28 cellular contexts compared by ENCODE assay signal in genomic region chrX:109667986-109668385, GRCh38. TPM values are rescaled to one million over a fixed set of nuclear protein-coding genes. Genes with fewer than 3 reads are reported as not detected.
"Had no signal": no experiment of that assay in that cellular context is flagged by ENCODE, and none has a peak within 500 bp of the region (broad histone marks: within the 10 kb centered on the region; RNA-seq: fewer than 3 reads in every experiment).

No MANE protein-coding gene starts in this region.

- H3K27ac Mint-ChIP-seq: stimulated activated effector memory CD8-positive, alpha-beta T cell treated with anti-CD3 and anti-CD28 coated beads, Interleukin-12 subunit alpha, Interleukin-12 subunit beta, amount 100 ng/mL, for 72 hours; stimulated activated memory B cell treated with anti-CD40 and anti-IgM and Interleukin-4, amounts not matched to agents 10 μg/mL and 1 μg/mL and 100 μg/mL, for 72 hours; stimulated activated naive B cell treated with anti-CD40 and anti-IgM and Interleukin-4, amounts not matched to agents 10 μg/mL and 1 μg/mL and 100 μg/mL, for 72 hours; stimulated activated naive CD8-positive, alpha-beta T cell treated with anti-CD3 and anti-CD28 coated beads, Interleukin-15, amount 100 ng/mL, for 72 hours; stimulated activated naive CD8-positive, alpha-beta T cell treated with anti-CD3 and anti-CD28 coated beads, Interleukin-15, Interleukin-2, amounts not matched to agents 100 ng/mL and 50 ng/mL, for 24 hours; type B pancreatic cell had no signal

- H3K36me3 ChIP-seq: thoracic aorta, thyroid gland, transverse colon, uterus had no signal

- H3K27ac ChIP-seq: stomach, suprapubic skin, testis, thoracic aorta, thyroid gland, tibial artery, tibial nerve, transverse colon, upper lobe of left lung, uterus, vagina had no signal

- FAIRE-seq: urothelium cell line had no signal

- ATAC-seq: stimulated activated effector memory CD8-positive, alpha-beta T cell treated with anti-CD3 and anti-CD28 coated beads, Interleukin-12 subunit alpha, Interleukin-12 subunit beta, amount 100 ng/mL, for 72 hours; stimulated activated memory B cell treated with anti-CD40 and anti-IgM and Interleukin-4, amounts not matched to agents 10 μg/mL and 1 μg/mL and 100 μg/mL, for 72 hours; stimulated activated naive B cell treated with anti-CD40 and anti-IgM and Interleukin-4, amounts not matched to agents 10 μg/mL and 1 μg/mL and 100 μg/mL, for 72 hours; stimulated activated naive CD8-positive, alpha-beta T cell treated with anti-CD3 and anti-CD28 coated beads, Interleukin-15, amount 100 ng/mL, for 72 hours; stimulated activated naive CD8-positive, alpha-beta T cell treated with anti-CD3 and anti-CD28 coated beads, Interleukin-15, Interleukin-2, amounts not matched to agents 100 U/mL and 50 U/mL, for 24 hours had no signal

- H3K27me3 ChIP-seq: stomach, suprapubic skin, testis, thyroid gland, tibial artery, tibial nerve, transverse colon, upper lobe of left lung, uterus, vagina had no signal

- H3K4me1 Mint-ChIP-seq: stimulated activated effector memory CD8-positive, alpha-beta T cell treated with anti-CD3 and anti-CD28 coated beads, Interleukin-12 subunit alpha, Interleukin-12 subunit beta, amount 100 ng/mL, for 72 hours; stimulated activated memory B cell treated with anti-CD40 and anti-IgM and Interleukin-4, amounts not matched to agents 10 μg/mL and 1 μg/mL and 100 μg/mL, for 72 hours; stimulated activated naive B cell treated with anti-CD40 and anti-IgM and Interleukin-4, amounts not matched to agents 10 μg/mL and 1 μg/mL and 100 μg/mL, for 72 hours; stimulated activated naive CD8-positive, alpha-beta T cell treated with anti-CD3 and anti-CD28 coated beads, Interleukin-15, amount 100 ng/mL, for 72 hours had no signal

- H3K9me3 Mint-ChIP-seq: stimulated activated effector memory CD8-positive, alpha-beta T cell treated with anti-CD3 and anti-CD28 coated beads, Interleukin-12 subunit alpha, Interleukin-12 subunit beta, amount 100 ng/mL, for 72 hours; stimulated activated memory B cell treated with anti-CD40 and anti-IgM and Interleukin-4, amounts not matched to agents 10 μg/mL and 1 μg/mL and 100 μg/mL, for 72 hours; stimulated activated naive B cell treated with anti-CD40 and anti-IgM and Interleukin-4, amounts not matched to agents 10 μg/mL and 1 μg/mL and 100 μg/mL, for 72 hours; stimulated activated naive CD8-positive, alpha-beta T cell treated with anti-CD3 and anti-CD28 coated beads, Interleukin-15, amount 100 ng/mL, for 72 hours; stimulated activated naive CD8-positive, alpha-beta T cell treated with anti-CD3 and anti-CD28 coated beads, Interleukin-15, Interleukin-2, amounts not matched to agents 100 ng/mL and 50 ng/mL, for 24 hours; type B pancreatic cell had no signal

- H3K9me3 ChIP-seq: suprapubic skin, testis, thoracic aorta, thyroid gland, tibial artery, tibial nerve, transverse colon, upper lobe of left lung, uterus, vagina had no signal

- H3K4me3 Mint-ChIP-seq: stimulated activated effector memory CD8-positive, alpha-beta T cell treated with anti-CD3 and anti-CD28 coated beads, Interleukin-12 subunit alpha, Interleukin-12 subunit beta, amount 100 ng/mL, for 72 hours; stimulated activated memory B cell treated with anti-CD40 and anti-IgM and Interleukin-4, amounts not matched to agents 10 μg/mL and 1 μg/mL and 100 μg/mL, for 72 hours; stimulated activated naive B cell treated with anti-CD40 and anti-IgM and Interleukin-4, amounts not matched to agents 10 μg/mL and 1 μg/mL and 100 μg/mL, for 72 hours; stimulated activated naive CD8-positive, alpha-beta T cell treated with anti-CD3 and anti-CD28 coated beads, Interleukin-15, amount 100 ng/mL, for 72 hours; stimulated activated naive CD8-positive, alpha-beta T cell treated with anti-CD3 and anti-CD28 coated beads, Interleukin-15, Interleukin-2, amounts not matched to agents 100 ng/mL and 50 ng/mL, for 24 hours; type B pancreatic cell had no signal

- H3K27me3 Mint-ChIP-seq: stimulated activated memory B cell treated with anti-CD40 and anti-IgM and Interleukin-4, amounts not matched to agents 10 μg/mL and 1 μg/mL and 100 μg/mL, for 72 hours; stimulated activated naive B cell treated with anti-CD40 and anti-IgM and Interleukin-4, amounts not matched to agents 10 μg/mL and 1 μg/mL and 100 μg/mL, for 72 hours; stimulated activated naive CD8-positive, alpha-beta T cell treated with anti-CD3 and anti-CD28 coated beads, Interleukin-15, amount 100 ng/mL, for 72 hours; stimulated activated naive CD8-positive, alpha-beta T cell treated with anti-CD3 and anti-CD28 coated beads, Interleukin-15, Interleukin-2, amounts not matched to agents 100 ng/mL and 50 ng/mL, for 24 hours; type B pancreatic cell had no signal

- DNase-seq: stimulated activated CD4-positive, alpha-beta T cell treated with anti-CD3 and anti-CD28 coated beads, Interleukin-2, amount 100 ng/mL, for 48 hours; stimulated activated CD4-positive, alpha-beta T cell treated with anti-CD3 and anti-CD28 coated beads, Interleukin-4, amount 100 ng/mL, for 1 hour; stimulated activated CD4-positive, alpha-beta T cell treated with anti-CD3 and anti-CD28 coated beads, Interleukin-4, amount 100 ng/mL, for 24 hours; stimulated activated CD4-positive, alpha-beta T cell treated with anti-CD3 and anti-CD28 coated beads, Interleukin-4, amount 100 ng/mL, for 4 hours; stimulated activated CD8-positive, alpha-beta memory T cell treated with anti-CD3 and anti-CD28 coated beads, Interleukin-4, amount 100 ng/mL, for 48 hours; stimulated activated naive B cell treated with anti-CD40 and anti-IgM and Interleukin-4, amounts not matched to agents 10 μg/mL and 1 μg/mL and 100 μg/mL, for 72 hours; stimulated activated naive CD4-positive, alpha-beta T cell; stimulated activated naive CD4-positive, alpha-beta T cell treated with Interleukin-2 at 50 U/mL for 16 hours; stimulated activated naive CD8-positive, alpha-beta T cell treated with anti-CD3 and anti-CD28 coated beads, Interleukin-15, amount 100 ng/mL, for 72 hours; stimulated activated naive CD8-positive, alpha-beta T cell treated with anti-CD3 and anti-CD28 coated beads, Interleukin-15, Interleukin-2, amounts not matched to agents 100 U/mL and 50 U/mL, for 24 hours; stomach; substantia nigra; testis; thyroid gland; tibial artery; transverse colon; trophoblast cell; upper lobe of left lung; uterus had no signal

- H3K4me1 ChIP-seq: stomach, suprapubic skin, testis, thyroid gland, tibial artery, tibial nerve, transverse colon, upper lobe of left lung, uterus, vagina had no signal

- H3K4me3 ChIP-seq: stomach, suprapubic skin, testis, thoracic aorta, thyroid gland, tibial artery, tibial nerve, transverse colon, upper lobe of left lung, uterus, vagina had no signal

RNA-seq across cellular contexts. Expression of gene KCNE5, which starts 43.0 kb away (rescaled TPM):
- total RNA-seq: thyroid gland, transverse colon had no signal
- polyA plus RNA-seq: stomach had no signal
